In the genomic region with DNA sequence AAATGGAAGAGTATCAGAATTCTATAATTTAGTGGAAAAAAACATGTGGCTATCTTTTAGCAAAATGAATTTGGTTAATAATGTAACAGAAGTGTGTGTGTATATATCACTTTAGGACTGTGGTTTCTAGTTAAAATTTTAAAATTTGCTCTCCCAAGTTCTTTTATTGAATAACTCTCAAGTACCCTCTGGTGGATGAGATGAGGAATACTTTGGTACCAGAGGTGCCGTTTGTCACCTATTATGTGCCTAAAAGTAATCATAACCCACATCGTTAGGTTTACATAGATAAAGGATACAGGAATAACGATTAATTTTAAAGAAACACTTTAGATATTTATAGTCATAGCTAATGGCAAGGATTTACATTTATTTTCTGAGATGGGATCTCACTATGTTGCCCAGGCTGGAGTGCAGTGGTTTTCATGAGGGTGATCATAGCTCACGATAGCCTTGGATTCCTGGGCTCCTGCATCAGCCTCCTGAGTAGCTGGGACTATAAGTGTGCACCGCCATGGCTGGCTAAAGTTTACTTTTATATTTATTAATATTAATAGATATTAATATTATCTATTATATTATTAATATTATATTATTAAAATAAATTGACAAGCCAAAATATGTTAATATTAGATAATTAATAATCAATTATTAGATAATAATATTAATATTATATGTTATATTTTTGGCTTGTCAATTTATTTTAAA, we compare ENCODE assay signal across 1 cellular context.
TF ChIP-seq lines count a peak whose summit lies in the region.

No MANE protein-coding gene starts in this region.

TF ChIP-seq in HepG2, 621 proteins besides CTCF, POLR2A, EP300 and RAD21 (continued from another document):
- TF ChIP-seq FOXK1 (CRISPR knock-in tag; IDR thresholded peaks at IDR 0.05; ENCODE audit: borderline replicate concordance, low read depth) (no peak), ATM (IDR thresholded peaks at IDR 0.05; ENCODE audit: borderline replicate concordance) (no peak), ZNF841 (CRISPR knock-in tag; IDR thresholded peaks at IDR 0.05; ENCODE audit: borderline replicate concordance) (no peak), IKZF4 (CRISPR knock-in tag; IDR thresholded peaks at IDR 0.05; ENCODE audit: borderline replicate concordance, low read depth, not compliant biosample characterization) (no peak)
- TF ChIP-seq, protein P1, sequence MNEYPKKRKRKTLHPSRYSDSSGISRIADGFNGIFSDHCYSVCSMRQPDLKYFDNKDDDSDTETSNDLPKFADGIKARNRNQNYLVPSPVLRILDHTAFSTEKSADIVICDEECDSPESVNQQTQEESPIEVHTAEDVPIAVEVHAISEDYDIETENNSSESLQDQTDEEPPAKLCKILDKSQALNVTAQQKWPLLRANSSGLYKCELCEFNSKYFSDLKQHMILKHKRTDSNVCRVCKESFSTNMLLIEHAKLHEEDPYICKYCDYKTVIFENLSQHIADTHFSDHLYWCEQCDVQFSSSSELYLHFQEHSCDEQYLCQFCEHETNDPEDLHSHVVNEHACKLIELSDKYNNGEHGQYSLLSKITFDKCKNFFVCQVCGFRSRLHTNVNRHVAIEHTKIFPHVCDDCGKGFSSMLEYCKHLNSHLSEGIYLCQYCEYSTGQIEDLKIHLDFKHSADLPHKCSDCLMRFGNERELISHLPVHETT (CRISPR knock-in tag; conservative IDR thresholded peaks at IDR 0.05) = no peak
